Comparison of ENCODE assay signal across 18 cellular contexts in the genomic region with DNA sequence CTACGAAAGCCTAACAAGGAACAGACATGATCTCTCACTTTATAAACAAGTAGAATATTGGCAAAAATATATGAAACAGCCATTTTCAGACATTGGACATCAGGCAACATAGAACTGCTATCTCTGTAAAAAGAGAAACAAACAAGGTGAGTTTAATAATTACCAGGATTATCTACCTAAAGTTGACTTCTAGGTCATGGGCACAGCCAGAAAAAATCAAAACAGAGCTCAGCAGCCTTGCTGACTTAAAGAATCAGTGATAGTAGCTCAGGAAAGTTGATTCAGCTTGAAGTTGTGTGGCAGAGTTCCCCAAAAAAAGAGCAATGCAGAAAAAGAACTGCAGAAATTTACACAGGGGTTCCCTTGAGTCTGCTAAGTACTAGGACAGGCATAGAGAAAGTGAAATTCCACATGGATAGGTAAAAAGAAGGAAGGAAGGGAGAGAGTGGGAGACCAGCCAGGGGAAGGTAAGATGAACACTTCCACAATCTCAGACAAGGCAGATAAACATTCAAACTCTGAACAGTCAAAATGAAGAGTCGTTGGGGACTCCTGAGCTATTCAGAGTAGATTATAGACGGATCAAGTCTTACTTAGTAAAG.
"Had no signal": no experiment of that assay in that cellular context is flagged by ENCODE, and none has a peak within 500 bp of the region (broad histone marks: within the 10 kb centered on the region; RNA-seq: fewer than 3 reads in every experiment).

No MANE protein-coding gene starts in this region.

- H3K36me3 ChIP-seq: colonic mucosa, neural progenitor cell had no signal

- H3K27ac ChIP-seq: colonic mucosa, neural progenitor cell, psoas muscle had no signal

- H3K4me1 ChIP-seq: colonic mucosa, psoas muscle had no signal

- H3K4me3 ChIP-seq: colonic mucosa, neural progenitor cell, psoas muscle had no signal

- H3K4me2 ChIP-seq: neural progenitor cell had no signal

- H3K9me3 ChIP-seq: colonic mucosa, psoas muscle had no signal

- H3K27ac Mint-ChIP-seq: activated CD4-positive, alpha-beta T cell treated with anti-CD3 and anti-CD28 coated beads, Interleukin-2, amount 10 ng/mL, durations not matched to agents 7 days and 5 days; activated naive CD4-positive, alpha-beta T cell treated with anti-CD3 and anti-CD28 coated beads for 36 hours; neural progenitor cell had no signal

- H3K4me3 Mint-ChIP-seq: activated CD4-positive, alpha-beta T cell treated with anti-CD3 and anti-CD28 coated beads, Interleukin-2, amount 10 ng/mL, durations not matched to agents 7 days and 5 days; activated naive CD4-positive, alpha-beta T cell treated with anti-CD3 and anti-CD28 coated beads for 36 hours; activated T-cell treated with anti-CD3 and anti-CD28 coated beads, Interleukin-2, amount 50 U/mL, for 4 hours; brain; central memory CD8-positive, alpha-beta T cell; neural progenitor cell had no signal

- H3K4me1 Mint-ChIP-seq: activated CD4-positive, alpha-beta T cell treated with anti-CD3 and anti-CD28 coated beads, Interleukin-2, amount 10 ng/mL, durations not matched to agents 7 days and 5 days; central memory CD8-positive, alpha-beta T cell; neural progenitor cell had no signal

- H3K27me3 Mint-ChIP-seq: activated CD4-positive, alpha-beta T cell treated with anti-CD3 and anti-CD28 coated beads, Interleukin-2, amount 10 ng/mL, durations not matched to agents 7 days and 5 days; brain; central memory CD8-positive, alpha-beta T cell had no signal

- H3K27me3 ChIP-seq: colonic mucosa, neural progenitor cell had no signal

- H2AFZ ChIP-seq: neural progenitor cell had no signal

- DNase-seq: activated CD4-positive, alpha-beta T cell treated with anti-CD3 and anti-CD28 coated beads, Interleukin-2, amount 10 ng/mL, durations not matched to agents 7 days and 5 days; activated CD8-positive, alpha-beta memory T cell treated with anti-CD3 and anti-CD28 coated beads, Interleukin-2, amount 50 U/mL, for 4 hours; activated naive CD4-positive, alpha-beta T cell treated with anti-CD3 and anti-CD28 coated beads for 36 hours; activated T-cell treated with anti-CD3 and anti-CD28 coated beads, Interleukin-2, amount 50 U/mL, for 4 hours; colonic mucosa; erythroblast; foreskin melanocyte; glutamatergic neuron; hypothalamus; psoas muscle; right cardiac atrium; stimulated activated naive CD4-positive, alpha-beta T cell; T-helper 1 cell; T-helper 9 cell had no signal

- H3K9ac ChIP-seq: neural progenitor cell had no signal

- H3K9me3 Mint-ChIP-seq: activated CD4-positive, alpha-beta T cell treated with anti-CD3 and anti-CD28 coated beads, Interleukin-2, amount 10 ng/mL, durations not matched to agents 7 days and 5 days; activated naive CD4-positive, alpha-beta T cell treated with anti-CD3 and anti-CD28 coated beads for 36 hours; activated T-cell treated with anti-CD3 and anti-CD28 coated beads, Interleukin-2, amount 50 U/mL, for 4 hours; brain; central memory CD8-positive, alpha-beta T cell; neural progenitor cell had no signal

- ATAC-seq: activated CD4-positive, CD25-positive, alpha-beta regulatory T cell treated with anti-CD3 and anti-CD28 coated beads, Interleukin-2, amount 50 U/mL, for 24 hours; activated T-cell treated with anti-CD3 and anti-CD28 coated beads, Interleukin-2, amount 50 U/mL, for 4 hours; psoas muscle; right cardiac atrium had no signal
